Comparison of ENCODE assay signal across 10 cellular contexts in genomic region chr6:158958504-158959386, GRCh38. TPM values are rescaled to one million over a fixed set of nuclear protein-coding genes. Genes with fewer than 3 reads are reported as not detected.
A peak's percentile ranks its signal among the peaks of the same experiment; 100 is the strongest.
DNase-seq lines count a peak whose midpoint lies in the region; ATAC-seq and TF ChIP-seq lines count a peak whose summit lies in the region.
"Had no signal": no experiment of that assay in that cellular context is flagged by ENCODE, and none has a peak within 500 bp of the region (broad histone marks: within the 10 kb centered on the region; RNA-seq: fewer than 3 reads in every experiment).

No MANE protein-coding gene starts in this region.

- dilution Hi-C loops in mammary epithelial cell (cut with HindIII; ENCODE audit: low sequenced_read_pairs) = no loop called here

- H3K27me3 ChIP-seq in mammary epithelial cell (ENCODE audit: insufficient read depth, low read length) = no peaks in the 10 kb centered on the region
- no peaks in the 10 kb centered on the region for H3K27me3 ChIP-seq in breast epithelium

- H2AFZ ChIP-seq in mammary epithelial cell (ENCODE audit: low read depth, low read length) = no peak overlapping the region

- CTCF ChIA-PET in mammary epithelial cell (lab: Charles Lee; ENCODE audit: low non-redundant PET) = interaction anchor here (0.6 kb wide), 2 partner anchors 104 to 148 kb away, joined by 3 to 6 read pairs; no protein-coding TSS in a partner anchor

- no peak for TF ChIP-seq POLR2A in breast epithelium (IDR thresholded peaks at IDR 0.05)

- H3K9me3 ChIP-seq in mammary epithelial cell (replicated peaks; ENCODE audit: insufficient read depth, low read length) = no peaks in the 10 kb centered on the region
- H3K9me3 ChIP-seq in breast epithelium = no peaks in the 10 kb centered on the region

- H3K4me2 ChIP-seq in mammary epithelial cell (ENCODE audit: insufficient read depth, low read depth, low read length) = no peak overlapping the region

- no peak overlapping the region for H3K9ac ChIP-seq in mammary epithelial cell (ENCODE audit: insufficient read depth, low read length)

- DNase-seq in mammary epithelial cell (peak; percentile 31), breast epithelium (ENCODE audit: low spot score in 2 of 2) (no peak), SK-MEL-5 (ENCODE audit: low read depth, low spot score) (peak; percentile 1), NCI-H526 treated with DMSO at 0.1 percent for 48 hours (lab: John Stamatoyannopoulos, UW) (no peak)
- no peak for DNase-seq in stimulated activated naive CD8-positive, alpha-beta T cell treated with anti-CD3 and anti-CD28 coated beads, Interleukin-15, amount 100 ng/mL, for 72 hours
- DNase-seq: MV-4-11; NK-92 treated with Interleukin-12 subunit alpha and Interleukin-12 subunit beta, amount 100 ng/mL, for 24 hours had no signal

- H3K79me2 ChIP-seq in mammary epithelial cell (ENCODE audit: insufficient read depth, low read length) = no peaks in the 10 kb centered on the region

- peak in 1 of 2 donors; percentile 47 for TF ChIP-seq CTCF in mammary epithelial cell (conservative IDR thresholded peaks at IDR 0.05 in 1 of 2, IDR thresholded peaks at IDR 0.05 in 1 of 2; ENCODE audit: extremely low read depth in 1 of 2, insufficient read depth in 1 of 2, low read depth in 1 of 2, low read length in 2 of 2)
- TF ChIP-seq CTCF in breast epithelium (IDR thresholded peaks at IDR 0.05) = no peak

- H3K4me3 ChIP-seq in mammary epithelial cell (replicated peaks in 1 of 3; ENCODE audit: insufficient read depth in 1 of 3, low read depth in 2 of 3, low read length in 3 of 3) (no peak overlapping the region), breast epithelium (no peak overlapping the region)

- H3K27ac ChIP-seq in mammary epithelial cell (ENCODE audit: insufficient read depth, low read depth, low read length) (no peak overlapping the region), breast epithelium (no peak overlapping the region)

- H3K36me3 ChIP-seq in mammary epithelial cell (ENCODE audit: insufficient read depth, low read length) = no peaks in the 10 kb centered on the region
- no peaks in the 10 kb centered on the region for H3K36me3 ChIP-seq in breast epithelium

- peak; percentile 89 for ATAC-seq in esophagus mucosa
- peak; percentile 68 for ATAC-seq in stimulated activated naive CD8-positive, alpha-beta T cell treated with anti-CD3 and anti-CD28 coated beads, Interleukin-15, amount 100 ng/mL, for 72 hours
- ATAC-seq in HG03280 (IDR thresholded peaks at IDR 0.05; ENCODE audit: unreplicated experiment) = no peak
- no peak for ATAC-seq in GM21786 (IDR thresholded peaks at IDR 0.05; ENCODE audit: unreplicated experiment)

- H3K27me3 Mint-ChIP-seq in stimulated activated naive CD8-positive, alpha-beta T cell treated with anti-CD3 and anti-CD28 coated beads, Interleukin-15, amount 100 ng/mL, for 72 hours = no peaks in the 10 kb centered on the region

- in situ Hi-C loops in mammary epithelial cell (cut with MboI; ENCODE audit: low sequenced_read_pairs in 2 of 2) (no loop called here), SK-MEL-5 (cut with HindIII; ENCODE audit: low pct_unique_long_range_greater_than_20kb, low sequenced_read_pairs) (no loop called here)

- H3K9me3 Mint-ChIP-seq in stimulated activated naive CD8-positive, alpha-beta T cell treated with anti-CD3 and anti-CD28 coated beads, Interleukin-15, amount 100 ng/mL, for 72 hours = no peaks in the 10 kb centered on the region

- intact Hi-C loops in mammary epithelial cell (cut with micrococcal nuclease) = loop anchor here (2.0 to 5.0 kb wide), 2 partner anchors 140 to 251 kb away; partner anchors contain the start of gene EZR
- intact Hi-C loops in breast epithelium (cut with DNase I; ENCODE audit: low total_unique reads) = no loop called here

- no TSS peak for BruUV-seq in mammary epithelial cell (replicated peaks; lab: Mats Ljungman, UMichigan)

- 49% methylated on average over 7 of the region's 7 CpGs for WGBS in mammary epithelial cell (ENCODE audit: low coverage, missing lambda C conversion rate)

- no peaks in the 10 kb centered on the region for H4K20me1 ChIP-seq in mammary epithelial cell (ENCODE audit: insufficient read depth, low read length)

- no peak overlapping the region for H3K27ac Mint-ChIP-seq in stimulated activated naive CD8-positive, alpha-beta T cell treated with anti-CD3 and anti-CD28 coated beads, Interleukin-15, amount 100 ng/mL, for 72 hours

- no peak overlapping the region for H3K4me3 Mint-ChIP-seq in stimulated activated naive CD8-positive, alpha-beta T cell treated with anti-CD3 and anti-CD28 coated beads, Interleukin-15, amount 100 ng/mL, for 72 hours

- H3K4me1 ChIP-seq in mammary epithelial cell (ENCODE audit: insufficient read depth, low read length) (peaks cover 8% of the 10 kb centered on the region), breast epithelium (no peaks in the 10 kb centered on the region)

- H3K4me1 Mint-ChIP-seq in stimulated activated naive CD8-positive, alpha-beta T cell treated with anti-CD3 and anti-CD28 coated beads, Interleukin-15, amount 100 ng/mL, for 72 hours = no peaks in the 10 kb centered on the region

RNA-seq across cellular contexts. Expression of gene RSPH3, which starts 41.3 kb away (rescaled TPM):
- total RNA-seq in mammary epithelial cell = 10 to 100 TPM; 12.2 to 15.6 TPM
- 2.8 TPM for polyA plus RNA-seq in mammary epithelial cell
- 5.1 TPM for polyA minus RNA-seq in mammary epithelial cell
- total RNA-seq in breast epithelium = 10 to 100 TPM in 1 of 3 donors, 1 to 10 TPM in 2; 9.4 to 14.9 (median 9.5) TPM
- 1.8 and 3.5 TPM in 2 replicates for total RNA-seq in SK-MEL-5 (2014; rRNA removed; shearing (Covaris generic))
- polyA plus RNA-seq in SK-MEL-5 (2015; cell fraction: cytosol; rRNA removed) = 3.7 and 4.4 TPM in 2 replicates
- polyA plus RNA-seq in SK-MEL-5 (2015; cell fraction: nucleus; rRNA removed) = 0.89 and 2.3 TPM in 2 replicates
- 13.4 TPM for total RNA-seq in esophagus mucosa

Comparison
In these comparisons a context has a peak if more than half of its experiments do, and no peak if none do; other contexts are left out.
1. DNase-seq: peak in mammary epithelial cell (single experiment) and SK-MEL-5 (single experiment); none in breast epithelium (0 of 2), stimulated activated naive CD8-positive, alpha-beta T cell treated with anti-CD3 and anti-CD28 coated beads, Interleukin-15, amount 100 ng/mL, for 72 hours (0 of 2) and NCI-H526 treated with DMSO at 0.1 percent for 48 hours (single experiment).
2. ATAC-seq: peak in esophagus mucosa (single experiment) and stimulated activated naive CD8-positive, alpha-beta T cell treated with anti-CD3 and anti-CD28 coated beads, Interleukin-15, amount 100 ng/mL, for 72 hours (single experiment); none in HG03280 (single experiment) and GM21786 (single experiment).